8 cellular contexts compared by ENCODE assay signal in the genomic region with DNA sequence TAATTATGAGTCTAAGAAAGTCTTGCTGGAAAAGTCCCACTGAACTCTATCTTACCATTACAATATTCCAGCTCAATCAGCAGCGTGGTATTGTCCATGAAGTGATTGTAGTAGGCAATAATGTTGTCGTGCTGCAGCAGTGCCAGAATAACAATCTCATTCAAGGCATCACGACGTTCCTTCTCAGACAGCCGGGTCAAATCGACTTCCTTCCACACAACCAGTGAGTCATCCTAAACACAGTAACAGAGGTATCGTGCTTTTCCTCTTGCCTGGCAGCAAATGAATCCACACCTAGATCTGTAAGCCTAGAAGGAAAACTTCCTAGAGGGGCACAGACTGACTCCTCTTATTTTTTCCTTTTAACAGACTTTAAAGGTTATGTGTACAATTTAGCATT. TPM values are rescaled to one million over a fixed set of nuclear protein-coding genes. Genes with fewer than 3 reads are reported as not detected.
A peak's percentile ranks its signal among the peaks of the same experiment; 100 is the strongest.
DNase-seq lines count a peak whose midpoint lies in the region; ATAC-seq and TF ChIP-seq lines count a peak whose summit lies in the region.

No MANE protein-coding gene starts in this region.

- H3K9me3 Mint-ChIP-seq in naive thymus-derived CD4-positive, alpha-beta T cell: no peaks in the 10 kb centered on the region

- no peaks in the 10 kb centered on the region for H3K27me3 ChIP-seq in naive thymus-derived CD4-positive, alpha-beta T cell (ENCODE audit: control insufficient read depth in 2 of 2, insufficient read depth in 2 of 2, low read length in 2 of 2)
- no peaks in the 10 kb centered on the region for H3K27me3 ChIP-seq in dorsolateral prefrontal cortex

- H3K4me3 ChIP-seq in astrocyte of the spinal cord (ENCODE audit: low read depth, low read length): no peak overlapping the region
- H3K4me3 ChIP-seq in naive thymus-derived CD4-positive, alpha-beta T cell (ENCODE audit: low read length): no peak overlapping the region
- no peak overlapping the region for H3K4me3 ChIP-seq in dorsolateral prefrontal cortex

- H3K4me1 Mint-ChIP-seq in naive thymus-derived CD4-positive, alpha-beta T cell: peaks cover 36 to 56% (median 50%) of the 10 kb centered on the region in 7 donors

- H3K36me3 ChIP-seq in naive thymus-derived CD4-positive, alpha-beta T cell (ENCODE audit: control insufficient read depth in 2 of 3, insufficient read depth in 3 of 3, low read length in 3 of 3): peaks cover 4 to 16% (median 8%) of the 10 kb centered on the region in 3 experiments

- no peak for TF ChIP-seq CTCF in astrocyte of the spinal cord (IDR thresholded peaks at IDR 0.05; ENCODE audit: low read depth, low read length)
- TF ChIP-seq CTCF in dorsolateral prefrontal cortex (IDR thresholded peaks at IDR 0.05 in 54 of 56, conservative IDR thresholded peaks at IDR 0.05 in 2 of 56; ENCODE audit: low read depth in 1 of 56, partially characterized antibody in 56 of 56): no peak

- intact Hi-C loops in naive thymus-derived CD4-positive, alpha-beta T cell (cut with micrococcal nuclease): no loop called here
- intact Hi-C loops in dorsolateral prefrontal cortex (cut with DNase I): no loop called here

- DNase-seq in COLO829 (ENCODE audit: low spot score): peak; percentile 91
- DNase-seq in OCI-M1 (lab: John Stamatoyannopoulos, UW): peak; percentile 50
- peak; percentile 80 for DNase-seq in astrocyte of the spinal cord (ENCODE audit: low read depth, low spot score)
- peak in 1 of 9 donors; percentile 16 for DNase-seq in naive thymus-derived CD4-positive, alpha-beta T cell
- DNase-seq in NCI-H1417 treated with DMSO at 0.1 percent for 48 hours (lab: John Stamatoyannopoulos, UW): no peak
- DNase-seq in NCI-H1105 (lab: John Stamatoyannopoulos, UW): no peak
- no peak for DNase-seq in dorsolateral prefrontal cortex
- DNase-seq in inferior parietal cortex (ENCODE audit: extremely low spot score): no peak

- in situ Hi-C loops in astrocyte of the spinal cord (cut with HindIII; ENCODE audit: low sequenced_read_pairs): loop anchor here (10.0 kb wide), 1 partner anchor 181 kb away; no protein-coding TSS in a partner anchor

- H3K27ac Mint-ChIP-seq in naive thymus-derived CD4-positive, alpha-beta T cell: peak overlapping the region in 7 of 9 donors; percentile 9 to 95 (median 44)

- no peak for ATAC-seq in naive thymus-derived CD4-positive, alpha-beta T cell

- POLR2A ChIA-PET in naive thymus-derived CD4-positive, alpha-beta T cell (lab: Charles Lee): interaction anchor here (0.6 kb wide), 1 partner anchor 131 kb away, joined by 3 read pairs; no protein-coding TSS in a partner anchor

- H3K4me3 Mint-ChIP-seq in naive thymus-derived CD4-positive, alpha-beta T cell: peak overlapping the region in 7 of 10 donors; percentile 0 to 75 (median 13)

- H3K27ac ChIP-seq in naive thymus-derived CD4-positive, alpha-beta T cell (ENCODE audit: low read depth, low read length): peak overlapping the region; percentile 18
- peak overlapping the region in 4 of 59 donors; percentile 7 to 60 (median 24) for H3K27ac ChIP-seq in dorsolateral prefrontal cortex

- no peaks in the 10 kb centered on the region for H3K27me3 Mint-ChIP-seq in naive thymus-derived CD4-positive, alpha-beta T cell

- H3K9me3 ChIP-seq in naive thymus-derived CD4-positive, alpha-beta T cell (ENCODE audit: control insufficient read depth in 2 of 3, low read length in 3 of 3): no peaks in the 10 kb centered on the region

- peaks cover 0 to 20% (median 10%) of the 10 kb centered on the region in 5 donors for H3K36me3 Mint-ChIP-seq in naive thymus-derived CD4-positive, alpha-beta T cell

- peaks cover 22 to 29% of the 10 kb centered on the region in 2 donors for H3K4me1 ChIP-seq in naive thymus-derived CD4-positive, alpha-beta T cell (ENCODE audit: control insufficient read depth in 2 of 2, insufficient read depth in 2 of 2, low read length in 2 of 2)

- CTCF ChIA-PET in naive thymus-derived CD4-positive, alpha-beta T cell (lab: Charles Lee): interaction anchor here (0.7 kb wide), 3 partner anchors 27 to 400 kb away, joined by 3 to 4 read pairs (median 3); no protein-coding TSS in a partner anchor

RNA-seq across cellular contexts. Expression of a gene that starts 2.9 kb away (rescaled TPM):
- total RNA-seq in naive thymus-derived CD4-positive, alpha-beta T cell: 100 to 1,000 TPM in 2 of 5 experiments, 10 to 100 TPM in 3; 81.7 to 141 (median 84.7) TPM
- polyA plus RNA-seq in naive thymus-derived CD4-positive, alpha-beta T cell: 10 to 100 TPM; 16.6 to 17.2 TPM
- total RNA-seq in dorsolateral prefrontal cortex: 100 to 1,000 TPM in 7 of 120 experiments, 10 to 100 TPM in 113; 54.3 to 112 (median 74.8) TPM

RNA-seq across cellular contexts. Expression of a gene that starts 52.4 kb away (rescaled TPM):
- 100 to 1,000 TPM; 155 to 233 (median 171) TPM for total RNA-seq in naive thymus-derived CD4-positive, alpha-beta T cell
- 100 to 1,000 TPM; 204 to 245 TPM for polyA plus RNA-seq in naive thymus-derived CD4-positive, alpha-beta T cell
- 100 to 1,000 TPM; 120 to 287 (median 172) TPM for total RNA-seq in dorsolateral prefrontal cortex

RNA-seq across cellular contexts. Expression of a gene that starts 54.5 kb away (rescaled TPM):
- total RNA-seq in naive thymus-derived CD4-positive, alpha-beta T cell: 1 to 10 TPM in 1 of 5 experiments, not detected in 4; 1.7 TPM
- under 1 TPM; 0.30 to 0.41 TPM for polyA plus RNA-seq in naive thymus-derived CD4-positive, alpha-beta T cell
- total RNA-seq in dorsolateral prefrontal cortex: 10 to 100 TPM in 27 of 120 experiments, 1 to 10 TPM in 93; 3.8 to 18.1 (median 7.8) TPM

Comparison
In these comparisons a context has a peak if more than half of its experiments do, and no peak if none do; other contexts are left out.
1. DNase-seq: peak in COLO829 (single experiment), OCI-M1 (single experiment) and astrocyte of the spinal cord (single experiment); none in NCI-H1417 treated with DMSO at 0.1 percent for 48 hours (single experiment), NCI-H1105 (single experiment), dorsolateral prefrontal cortex (0 of 10) and inferior parietal cortex (single experiment).